ENCODE assay signal across 21 cellular contexts in genomic region chr1:155295942-155296267, GRCh38. TPM values are rescaled to one million over a fixed set of nuclear protein-coding genes. Genes with fewer than 3 reads are reported as not detected.
"Had no signal": no experiment of that assay in that cellular context is flagged by ENCODE, and none has a peak within 500 bp of the region (broad histone marks: within the 10 kb centered on the region; RNA-seq: fewer than 3 reads in every experiment).

No MANE protein-coding gene starts in this region.

- FAIRE-seq: colon had no signal

- H3K4me3 ChIP-seq: body of pancreas, SK-N-MC had no signal

- H3K4me1 Mint-ChIP-seq: activated T-helper 17 cell treated with anti-CD3 and anti-CD28 coated beads, Interleukin-2, amount 50 U/mL, for 72 hours had no signal

- H3K27ac ChIP-seq: body of pancreas, esophagus squamous epithelium, heart left ventricle, right atrium auricular region, SK-N-MC had no signal

- H3K36me3 ChIP-seq: esophagus squamous epithelium, heart left ventricle, right atrium auricular region had no signal

- H3K9me3 ChIP-seq: body of pancreas, esophagus squamous epithelium, heart left ventricle, right atrium auricular region had no signal

- H3K27ac Mint-ChIP-seq: activated T-helper 17 cell treated with anti-CD3 and anti-CD28 coated beads, Interleukin-2, amount 50 U/mL, for 72 hours; natural killer cell treated with Interleukin-12 subunit alpha and Interleukin-12 subunit beta and Interleukin-15 and Interleukin-18, amount 100 ng/mL, for 72 hours; type B pancreatic cell had no signal

- DNase-seq: activated CD4-positive, alpha-beta T cell treated with anti-CD3 and anti-CD28 coated beads, Interleukin-2, amount 50 U/mL, for 48 hours; activated CD4-positive, CD25-positive, alpha-beta regulatory T cell treated with anti-CD3 and anti-CD28 coated beads, Interleukin-2, amount 50 U/mL, for 72 hours; activated naive CD4-positive, alpha-beta T cell treated with Interleukin-2 at 50 U/mL for 16 hours; body of pancreas; caudate nucleus; esophagus squamous epithelium; heart left ventricle; occipital lobe; stimulated activated CD4-positive, alpha-beta T cell treated with anti-CD3 and anti-CD28 coated beads, Interleukin-15, amount 100 ng/mL, for 24 hours; stimulated activated CD4-positive, alpha-beta T cell treated with anti-CD3 and anti-CD28 coated beads, Interleukin-4, amount 100 ng/mL, for 24 hours; stimulated activated naive CD4-positive, alpha-beta T cell treated with Interleukin-2 at 50 U/mL for 16 hours; T-helper 1 cell; T1000 had no signal

- H3K36me3 Mint-ChIP-seq: natural killer cell treated with Interleukin-12 subunit alpha and Interleukin-12 subunit beta and Interleukin-15 and Interleukin-18, amount 100 ng/mL, for 72 hours; type B pancreatic cell had no signal

- ATAC-seq: activated T-helper 17 cell treated with anti-CD3 and anti-CD28 coated beads, Interleukin-2, amount 50 U/mL, for 72 hours; body of pancreas had no signal

- H3K4me3 Mint-ChIP-seq: activated T-helper 17 cell treated with anti-CD3 and anti-CD28 coated beads, Interleukin-2, amount 50 U/mL, for 72 hours; natural killer cell treated with Interleukin-12 subunit alpha and Interleukin-12 subunit beta and Interleukin-15 and Interleukin-18, amount 100 ng/mL, for 72 hours; type B pancreatic cell had no signal

- H3K9me3 Mint-ChIP-seq: activated T-helper 17 cell treated with anti-CD3 and anti-CD28 coated beads, Interleukin-2, amount 50 U/mL, for 72 hours; natural killer cell treated with Interleukin-12 subunit alpha and Interleukin-12 subunit beta and Interleukin-15 and Interleukin-18, amount 100 ng/mL, for 72 hours; type B pancreatic cell had no signal

RNA-seq across cellular contexts. Expression of gene PKLR, which starts 5.3 kb away (rescaled TPM):
- total RNA-seq: activated T-helper 17 cell treated with anti-CD3 and anti-CD28 coated beads, Interleukin-2, amount 50 U/mL, for 72 hours; body of pancreas; fibroblast of villous mesenchyme; natural killer cell treated with Interleukin-12 subunit alpha and Interleukin-12 subunit beta and Interleukin-15 and Interleukin-18, amount 100 ng/mL, for 72 hours; occipital lobe; posterior vena cava; right atrium auricular region had no signal
- polyA plus RNA-seq: heart left ventricle had no signal
